Comparison of ENCODE assay signal across 29 cellular contexts in the genomic region with DNA sequence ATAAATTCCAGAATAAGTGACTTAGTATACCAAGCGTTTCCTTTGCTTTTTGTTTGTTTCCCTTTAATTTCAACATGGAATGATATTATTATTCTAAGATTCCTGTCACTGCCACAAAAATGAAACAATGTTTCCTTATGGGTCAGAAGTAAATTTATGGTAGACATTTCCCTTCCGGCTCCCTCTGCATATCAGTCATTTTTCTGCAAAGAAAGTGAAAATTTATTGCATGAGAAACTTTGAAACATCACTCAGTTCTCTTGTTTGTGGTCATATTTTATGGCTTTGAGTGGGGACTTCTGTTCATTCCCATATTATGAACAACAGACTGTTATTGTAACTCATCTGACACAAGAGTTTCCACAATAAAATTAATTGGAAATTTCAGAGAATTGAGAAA.
"Had no signal": no experiment of that assay in that cellular context is flagged by ENCODE, and none has a peak within 500 bp of the region (broad histone marks: within the 10 kb centered on the region; RNA-seq: fewer than 3 reads in every experiment).

No MANE protein-coding gene starts in this region.

- H2AFZ ChIP-seq: neural progenitor cell had no signal

- H3K27ac ChIP-seq: breast epithelium, epithelial cell of prostate, esophagus squamous epithelium, gastrocnemius medialis, neural progenitor cell, right atrium auricular region, spleen, thoracic aorta had no signal

- H3K9ac ChIP-seq: neural progenitor cell had no signal

- ATAC-seq: gastrocnemius medialis; left cardiac atrium; natural killer cell; stimulated activated naive CD8-positive, alpha-beta T cell treated with anti-CD3 and anti-CD28 coated beads, Interleukin-15, Interleukin-2, amounts not matched to agents 100 U/mL and 50 U/mL, for 24 hours; T-helper 17 cell had no signal

- H3K9me3 ChIP-seq: breast epithelium, esophagus squamous epithelium, gastrocnemius medialis, right atrium auricular region, spleen, thoracic aorta had no signal

- H3K36me3 ChIP-seq: breast epithelium, esophagus squamous epithelium, gastrocnemius medialis, neural progenitor cell, right atrium auricular region, spleen, thoracic aorta had no signal

- H3K4me2 ChIP-seq: neural progenitor cell had no signal

- H3K4me1 ChIP-seq: breast epithelium, esophagus squamous epithelium, gastrocnemius medialis, neural progenitor cell, right atrium auricular region, spleen had no signal

- H3K4me3 ChIP-seq: breast epithelium, esophagus squamous epithelium, gastrocnemius medialis, neural progenitor cell, right atrium auricular region, spleen, thoracic aorta had no signal

- DNase-seq: activated CD4-positive, alpha-beta memory T cell treated with anti-CD3 and anti-CD28 coated beads for 36 hours; activated CD4-positive, alpha-beta T cell treated with anti-CD3 and anti-CD28 coated beads, Interleukin-2, amount 10 ng/mL, durations not matched to agents 24 days and 14 days; activated CD4-positive, CD25-positive, alpha-beta regulatory T cell treated with anti-CD3 and anti-CD28 coated beads, Interleukin-2, amount 50 U/mL, for 72 hours; activated CD8-positive, alpha-beta memory T cell treated with anti-CD3 and anti-CD28 coated beads, Interleukin-2, amount 50 U/mL, for 4 hours; activated effector memory CD4-positive, alpha-beta T cell treated with anti-CD3 and anti-CD28 coated beads, Interleukin-2, amount 50 U/mL, for 16 hours; activated naive CD4-positive, alpha-beta T cell treated with anti-CD3 and anti-CD28 coated beads for 36 hours; activated naive CD8-positive, alpha-beta T cell treated with anti-CD3 and anti-CD28 coated beads for 36 hours; activated T-cell treated with anti-CD3 and anti-CD28 coated beads, Interleukin-2, amount 50 U/mL, for 1 hour; amniotic stem cell; central memory CD4-positive, alpha-beta T cell; dermis blood vessel endothelial cell; effector CD4-positive, alpha-beta T cell; esophagus squamous epithelium; gastrocnemius medialis; hippocampal formation; left cardiac atrium; mammary epithelial cell; midbrain; natural killer cell; occipital lobe; spleen; stimulated activated naive CD8-positive, alpha-beta T cell treated with anti-CD3 and anti-CD28 coated beads, Interleukin-15, Interleukin-2, amounts not matched to agents 100 U/mL and 50 U/mL, for 24 hours; T-helper 17 cell; trophoblast cell had no signal

- H3K27me3 ChIP-seq: breast epithelium, esophagus squamous epithelium, gastrocnemius medialis, right atrium auricular region, spleen had no signal
